In the genomic region with DNA sequence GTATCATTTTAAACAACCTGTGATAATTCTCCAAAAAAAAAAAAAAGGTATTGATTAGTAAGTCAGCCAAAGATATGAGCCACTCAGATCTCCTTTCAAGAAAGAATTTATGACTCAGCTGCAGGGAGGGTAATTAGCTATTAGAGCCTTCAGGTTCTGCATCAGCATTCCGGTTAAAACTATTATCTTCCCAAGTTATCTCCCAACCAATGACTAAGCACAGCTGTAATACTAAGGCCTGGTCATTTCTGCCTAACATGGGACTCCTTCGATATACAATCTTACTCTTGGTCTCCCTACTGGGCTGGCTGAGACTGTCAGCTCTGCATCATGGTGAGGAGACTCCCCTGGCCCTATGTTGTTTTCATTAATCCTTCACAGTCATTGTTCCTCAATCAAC, we compare ENCODE assay signal across 1 cellular context.
TF ChIP-seq lines count a peak whose summit lies in the region.

No MANE protein-coding gene starts in this region.

TF ChIP-seq in IMR-90, 13 proteins besides CTCF, POLR2A, EP300 and RAD21 (continued from another document):
- TF ChIP-seq, protein P1, sequence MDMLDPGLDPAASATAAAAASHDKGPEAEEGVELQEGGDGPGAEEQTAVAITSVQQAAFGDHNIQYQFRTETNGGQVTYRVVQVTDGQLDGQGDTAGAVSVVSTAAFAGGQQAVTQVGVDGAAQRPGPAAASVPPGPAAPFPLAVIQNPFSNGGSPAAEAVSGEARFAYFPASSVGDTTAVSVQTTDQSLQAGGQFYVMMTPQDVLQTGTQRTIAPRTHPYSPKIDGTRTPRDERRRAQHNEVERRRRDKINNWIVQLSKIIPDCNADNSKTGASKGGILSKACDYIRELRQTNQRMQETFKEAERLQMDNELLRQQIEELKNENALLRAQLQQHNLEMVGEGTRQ (IDR thresholded peaks at IDR 0.05; ENCODE audit: low read depth, low read length), result no peak
- TF ChIP-seq FOS (IDR thresholded peaks at IDR 0.05; ENCODE audit: low read depth, low read length) (peak; percentile 38; the same call in 1 of the 2 replicates), MXI1 (IDR thresholded peaks at IDR 0.05; ENCODE audit: borderline replicate concordance, low read depth, low read length) (no peak), RCOR1 (IDR thresholded peaks at IDR 0.05; ENCODE audit: insufficient replicate concordance, low read length) (no peak), RFX5 (IDR thresholded peaks at IDR 0.05; ENCODE audit: low read depth, low read length) (no peak)
